ENCODE assay signal across 8 cellular contexts in genomic region chr18:74196220-74197119, GRCh38. TPM values are rescaled to one million over a fixed set of nuclear protein-coding genes. Genes with fewer than 3 reads are reported as not detected.
A peak's percentile ranks its signal among the peaks of the same experiment; 100 is the strongest.
DNase-seq lines count a peak whose midpoint lies in the region; ATAC-seq, FAIRE-seq and TF ChIP-seq lines count a peak whose summit lies in the region.

No MANE protein-coding gene starts in this region.

- TF ChIP-seq CTCF in MCF 10A (IDR thresholded peaks at IDR 0.05; ENCODE audit: unreplicated experiment): peak; percentile 82

- H3K4me3 Mint-ChIP-seq in T-helper 2 cell treated with Interferon-gamma antibody and Interleukin-4, amounts not matched to agents 5 μg/mL and 100 μg/mL, for 36 hours: peak overlapping the region; percentile 65
- H3K4me3 Mint-ChIP-seq in MCF 10A (ENCODE audit: unreplicated experiment): peak overlapping the region; percentile 70

- H3K4me1 Mint-ChIP-seq in T-helper 2 cell treated with Interferon-gamma antibody and Interleukin-4, amounts not matched to agents 5 μg/mL and 100 μg/mL, for 36 hours (ENCODE audit: low read depth): peaks cover 6% of the 10 kb centered on the region
- H3K4me1 Mint-ChIP-seq in MCF 10A (ENCODE audit: insufficient read depth, unreplicated experiment): peaks cover 5% of the 10 kb centered on the region

- no TSS peak for BruUV-seq in MCF 10A (replicated peaks; lab: Mats Ljungman, UMichigan)

- DNase-seq in NCI-H1436 (lab: John Stamatoyannopoulos, UW): peak; percentile 58
- DNase-seq in T-helper 2 cell treated with Interferon-gamma antibody and Interleukin-4, amounts not matched to agents 5 μg/mL and 100 μg/mL, for 36 hours (ENCODE audit: low spot score): peak; percentile 26
- peak; percentile 75 for DNase-seq in MCF 10A (ENCODE audit: unreplicated experiment)
- peak; percentile 87 for DNase-seq in iPS-NIHi7 (ENCODE audit: extremely low spot score)
- DNase-seq in stimulated activated CD4-positive, alpha-beta T cell treated with anti-CD3 and anti-CD28 coated beads, Interleukin-1b, Interleukin-23, amount 100 ng/mL, for 1 hour (ENCODE audit: low read depth in 2 of 2): peak; percentile 8 to 15

- POLR2A ChIA-PET in MCF 10A (lab: Yijun Ruan, JAX): interaction anchor here (0.5 to 1.7 kb wide), 5 partner anchors 40 to 1398 kb away, joined by 3 to 5 read pairs (median 4); no protein-coding TSS in a partner anchor

- intact Hi-C loops in MCF 10A (cut with micrococcal nuclease): loop anchor here (1.0 to 5.0 kb wide), 8 partner anchors 91 to 1495 kb away; no protein-coding TSS in a partner anchor

- ATAC-seq in GM18499 (IDR thresholded peaks at IDR 0.05; ENCODE audit: insufficient read depth, unreplicated experiment) (peak; percentile 92), HG02938 (IDR thresholded peaks at IDR 0.05; ENCODE audit: unreplicated experiment) (peak; percentile 92)

- H3K9me3 Mint-ChIP-seq in T-helper 2 cell treated with Interferon-gamma antibody and Interleukin-4, amounts not matched to agents 5 μg/mL and 100 μg/mL, for 36 hours: no peaks in the 10 kb centered on the region
- H3K9me3 Mint-ChIP-seq in MCF 10A (ENCODE audit: unreplicated experiment): no peaks in the 10 kb centered on the region

- H3K27ac Mint-ChIP-seq in T-helper 2 cell treated with Interferon-gamma antibody and Interleukin-4, amounts not matched to agents 5 μg/mL and 100 μg/mL, for 36 hours: no peak overlapping the region
- H3K27ac Mint-ChIP-seq in MCF 10A (ENCODE audit: low read depth, unreplicated experiment): no peak overlapping the region

- H3K36me3 Mint-ChIP-seq in T-helper 2 cell treated with Interferon-gamma antibody and Interleukin-4, amounts not matched to agents 5 μg/mL and 100 μg/mL, for 36 hours (ENCODE audit: low read depth): no peaks in the 10 kb centered on the region
- no peaks in the 10 kb centered on the region for H3K36me3 Mint-ChIP-seq in MCF 10A (ENCODE audit: insufficient read depth, unreplicated experiment)

- H3K27me3 Mint-ChIP-seq in T-helper 2 cell treated with Interferon-gamma antibody and Interleukin-4, amounts not matched to agents 5 μg/mL and 100 μg/mL, for 36 hours (ENCODE audit: low read depth): peaks cover 8% of the 10 kb centered on the region
- H3K27me3 Mint-ChIP-seq in MCF 10A (ENCODE audit: insufficient read depth, unreplicated experiment): peaks cover 25% of the 10 kb centered on the region

- peak; percentile 84 for FAIRE-seq in A204.1 (lab: Jason Lieb, UNC)

- CTCF ChIA-PET in MCF 10A (lab: Yijun Ruan, JAX): interaction anchor here (0.5 to 4.7 kb wide), 23 partner anchors 9 to 1487 kb away, joined by 3 to 89 read pairs (median 4); no protein-coding TSS in a partner anchor

RNA-seq across cellular contexts. Expression of gene TIMM21, which starts 48.1 kb away (rescaled TPM):
- total RNA-seq in MCF 10A (2022): 33.4 and 48.3 TPM in 2 replicates

RNA-seq across cellular contexts. Expression of gene FBXO15, which starts 48.8 kb away (rescaled TPM):
- total RNA-seq in MCF 10A (2022): 0.79 and 0.91 TPM in 2 replicates

Comparison
In these comparisons a context has a peak if more than half of its experiments do, and no peak if none do; other contexts are left out.
1. Peak in every context shown above with its lines: DNase-seq and ATAC-seq.
2. DNase-seq: peak in every context shown above with its lines; median percentile 87 in iPS-NIHi7; 75 in MCF 10A; 58 in NCI-H1436; 26 in T-helper 2 cell treated with Interferon-gamma antibody and Interleukin-4, amounts not matched to agents 5 μg/mL and 100 μg/mL, for 36 hours; 12 in stimulated activated CD4-positive, alpha-beta T cell treated with anti-CD3 and anti-CD28 coated beads, Interleukin-1b, Interleukin-23, amount 100 ng/mL, for 1 hour.